In genomic region chr17:8109669-8110455, GRCh38 we compare ENCODE assay signal across 1 cellular context.
TF ChIP-seq lines count a peak whose summit lies in the region.

No MANE protein-coding gene starts in this region.

TF ChIP-seq in H1, 55 proteins besides CTCF, POLR2A, EP300 and RAD21:
- TF ChIP-seq CHD2 (IDR thresholded peaks at IDR 0.05; ENCODE audit: low read length): no peak
- peak in 1 of 2 experiments; percentile 50; a peak in 2 of 4 replicates for TF ChIP-seq HDAC2 (IDR thresholded peaks at IDR 0.05; ENCODE audit: borderline replicate concordance in 1 of 2, low read depth in 2 of 2, low read length in 2 of 2)
- TF ChIP-seq BCL11A (IDR thresholded peaks at IDR 0.05; ENCODE audit: low read depth in 2 of 2, low read length in 2 of 2): no peak
- TF ChIP-seq ATF3 (IDR thresholded peaks at IDR 0.05; ENCODE audit: insufficient read depth, low read depth, low read length): no peak
- TF ChIP-seq TCF12 (IDR thresholded peaks at IDR 0.05; ENCODE audit: low read depth, low read length): 0 out of 2 replicates have a peak, but pooled peaks have one; percentile 71
- no peak for TF ChIP-seq NRF1 (IDR thresholded peaks at IDR 0.05; ENCODE audit: low read depth, low read length)
- no peak for TF ChIP-seq CHD1 (IDR thresholded peaks at IDR 0.05; ENCODE audit: low read depth, low read length)
- no peak for TF ChIP-seq RNF2 (IDR thresholded peaks at IDR 0.05; ENCODE audit: borderline replicate concordance, low read depth, low read length, missing control alignments, poor library complexity, severe bottlenecking)
- peak; percentile 64; the same call in 1 of the 2 replicates for TF ChIP-seq MAX (IDR thresholded peaks at IDR 0.05)
- no peak for TF ChIP-seq SIRT6 (IDR thresholded peaks at IDR 0.05; ENCODE audit: low read length)
- TF ChIP-seq FOSL1 (IDR thresholded peaks at IDR 0.05; ENCODE audit: insufficient read depth, low read depth, low read length): no peak
- TF ChIP-seq SP1 (IDR thresholded peaks at IDR 0.05; ENCODE audit: low read depth, low read length): no peak
- no peak for TF ChIP-seq PHF8 (conservative IDR thresholded peaks at IDR 0.05; ENCODE audit: low read depth, low read length)
- TF ChIP-seq CHD7 (IDR thresholded peaks at IDR 0.05; ENCODE audit: insufficient replicate concordance, low read length): no peak
- TF ChIP-seq SAP30 (IDR thresholded peaks at IDR 0.05; ENCODE audit: insufficient read depth, insufficient replicate concordance, low read length): no peak
- no peak; the same call in 1 of the 2 replicates for TF ChIP-seq TBP (IDR thresholded peaks at IDR 0.05; ENCODE audit: low read depth, low read length)
- peak; percentile 69 for TF ChIP-seq ASH2L (IDR thresholded peaks at IDR 0.05; ENCODE audit: low read length)
- no peak for TF ChIP-seq KDM1A (IDR thresholded peaks at IDR 0.05; ENCODE audit: borderline replicate concordance, low read length)
- no peak for TF ChIP-seq KDM5A (IDR thresholded peaks at IDR 0.05; ENCODE audit: low read length)
- TF ChIP-seq CTBP2 (IDR thresholded peaks at IDR 0.05; ENCODE audit: borderline replicate concordance, insufficient read depth, insufficient read length, low read length): peak; percentile 53
- no peak for TF ChIP-seq GTF2F1 (IDR thresholded peaks at IDR 0.05; ENCODE audit: borderline replicate concordance, low read depth, low read length)
- TF ChIP-seq RBBP5 (IDR thresholded peaks at IDR 0.05; ENCODE audit: borderline replicate concordance, low read depth, low read length): no peak; the same call in 1 of the 2 replicates
- TF ChIP-seq E2F6 (IDR thresholded peaks at IDR 0.05): peak; percentile 55; the same call in 1 of the 2 replicates
- no peak for TF ChIP-seq MAFK (IDR thresholded peaks at IDR 0.05; ENCODE audit: low read depth, low read length)
- TF ChIP-seq KDM4A (IDR thresholded peaks at IDR 0.05; ENCODE audit: low read depth, low read length, severe bottlenecking): peak; percentile 96
- TF ChIP-seq NANOG (IDR thresholded peaks at IDR 0.05; ENCODE audit: insufficient read depth, low read depth, low read length, poor library complexity, severe bottlenecking): no peak
- TF ChIP-seq CEBPB (IDR thresholded peaks at IDR 0.05; ENCODE audit: low read depth, low read length): no peak
- TF ChIP-seq TEAD4 (IDR thresholded peaks at IDR 0.05; ENCODE audit: low read depth, low read length): no peak
- TF ChIP-seq BACH1 (IDR thresholded peaks at IDR 0.05; ENCODE audit: low read length): no peak
- TF ChIP-seq HDAC6 (IDR thresholded peaks at IDR 0.05; ENCODE audit: low read depth, low read length): no peak
- TF ChIP-seq CBX8 (IDR thresholded peaks at IDR 0.05; ENCODE audit: borderline replicate concordance, low read depth, low read length): no peak
- no peak for TF ChIP-seq SP4 (IDR thresholded peaks at IDR 0.05; ENCODE audit: low read length)
- no peak for TF ChIP-seq SRF (IDR thresholded peaks at IDR 0.05; ENCODE audit: low read depth, low read length)
- no peak for TF ChIP-seq ZNF274 (IDR thresholded peaks at IDR 0.05; ENCODE audit: borderline replicate concordance, extremely low read depth, low read length)
- no peak for TF ChIP-seq EGR1 (IDR thresholded peaks at IDR 0.05; ENCODE audit: borderline replicate concordance, low read depth, low read length)
- peak; percentile 27; the same call in 1 of the 2 replicates for TF ChIP-seq SUZ12 (IDR thresholded peaks at IDR 0.05; ENCODE audit: low read length)
- TF ChIP-seq JUN (IDR thresholded peaks at IDR 0.05; ENCODE audit: low read depth, low read length): 0 out of 2 replicates have a peak, but pooled peaks have one; percentile 24
- no peak for TF ChIP-seq JUND (IDR thresholded peaks at IDR 0.05; ENCODE audit: low read length)
- TF ChIP-seq TAF7 (optimal IDR thresholded peaks at IDR 0.05; ENCODE audit: borderline replicate concordance, low read depth, low read length): no peak
- peak; percentile 67 for TF ChIP-seq YY1 (IDR thresholded peaks at IDR 0.05; ENCODE audit: low read depth, low read length)
- 0 out of 2 replicates have a peak, but pooled peaks have one; percentile 5 for TF ChIP-seq TAF1 (IDR thresholded peaks at IDR 0.05; ENCODE audit: low read depth, low read length)
- TF ChIP-seq SIN3A (conservative IDR thresholded peaks at IDR 0.05 in 1 of 2, IDR thresholded peaks at IDR 0.05 in 1 of 2; ENCODE audit: low read depth in 1 of 2, low read length in 2 of 2): peak in 1 of 2 experiments; percentile 35; a peak in 1 of 4 replicates
- no peak for TF ChIP-seq SP2 (IDR thresholded peaks at IDR 0.05; ENCODE audit: low read length)
- 0 out of 2 replicates have a peak, but pooled peaks have one; percentile 26 for TF ChIP-seq CREB1 (IDR thresholded peaks at IDR 0.05)
- TF ChIP-seq RXRA (IDR thresholded peaks at IDR 0.05; ENCODE audit: insufficient read depth, low read depth, low read length): no peak
- no peak for TF ChIP-seq POU5F1 (IDR thresholded peaks at IDR 0.05; ENCODE audit: low read depth, low read length)
- TF ChIP-seq ATF2 (IDR thresholded peaks at IDR 0.05; ENCODE audit: low read length): no peak
- no peak for TF ChIP-seq CBX5 (IDR thresholded peaks at IDR 0.05; ENCODE audit: low read depth, low read length)
- peak; percentile 38 for TF ChIP-seq EZH2 (IDR thresholded peaks at IDR 0.05; ENCODE audit: low read depth, low read length, severe bottlenecking)
- peak; percentile 44 for TF ChIP-seq USF2 (IDR thresholded peaks at IDR 0.05; ENCODE audit: low read length)
- TF ChIP-seq BRCA1 (IDR thresholded peaks at IDR 0.05; ENCODE audit: low read depth, low read length): no peak
- TF ChIP-seq GABPA (IDR thresholded peaks at IDR 0.05; ENCODE audit: borderline replicate concordance, insufficient read depth, low read length): peak; percentile 43; the same call in 1 of the 2 replicates
- no peak for TF ChIP-seq SIX5 (IDR thresholded peaks at IDR 0.05; ENCODE audit: low read depth, low read length)
- no peak for TF ChIP-seq RFX5 (IDR thresholded peaks at IDR 0.05; ENCODE audit: borderline replicate concordance, low read depth, low read length)
- TF ChIP-seq POLR2AphosphoS5 (IDR thresholded peaks at IDR 0.05; ENCODE audit: low read depth, low read length): no peak
